ENCODE assay signal across 8 cellular contexts in the genomic region with DNA sequence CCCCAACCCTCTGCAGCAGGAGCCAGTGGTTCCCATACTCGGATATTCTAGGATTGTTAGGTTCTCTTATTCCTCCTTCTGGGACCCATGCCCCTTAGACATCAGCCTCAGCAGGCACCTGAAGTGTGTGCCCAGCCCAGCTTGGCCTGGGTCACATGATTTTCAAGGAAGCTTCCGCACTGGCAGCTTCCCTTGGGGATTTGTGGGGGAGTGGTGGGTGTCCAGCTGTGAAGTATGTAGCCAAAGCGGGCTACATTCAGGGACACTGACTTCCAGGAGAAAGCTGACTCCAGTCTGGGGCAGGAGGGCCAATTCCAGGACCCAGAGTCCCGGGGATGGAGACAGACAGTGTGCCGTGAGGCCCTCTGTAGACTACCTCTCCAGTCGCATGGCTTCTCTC. TPM values are rescaled to one million over a fixed set of nuclear protein-coding genes. Genes with fewer than 3 reads are reported as not detected.
DNase-seq lines count a peak whose midpoint lies in the region; ATAC-seq, FAIRE-seq and TF ChIP-seq lines count a peak whose summit lies in the region.

No MANE protein-coding gene starts in this region.

- peak overlapping the region; percentile 85 for H3K4me3 Mint-ChIP-seq in activated CD8-positive, alpha-beta T cell treated with anti-CD3 and anti-CD28 coated beads, Interleukin-2, amount 10 ng/mL, durations not matched to agents 7 days and 5 days

- peaks cover 60% of the 10 kb centered on the region for H3K4me1 Mint-ChIP-seq in activated CD8-positive, alpha-beta T cell treated with anti-CD3 and anti-CD28 coated beads, Interleukin-2, amount 10 ng/mL, durations not matched to agents 7 days and 5 days (ENCODE audit: low read depth)

- POLR2A ChIA-PET in A549 (lab: Yijun Ruan, JAX): interaction anchor here (0.9 to 1.0 kb wide), 2 partner anchors 9 to 33 kb away, joined by 3 to 4 read pairs; a partner anchor contains a TSS
- POLR2A ChIA-PET in activated CD8-positive, alpha-beta T cell treated with anti-CD3 and anti-CD28 coated beads, Interleukin-2, amount 10 ng/mL, durations not matched to agents 7 days and 5 days (lab: Charles Lee): interaction anchor here (0.6 to 2.2 kb wide), 7 partner anchors 13 to 330 kb away, joined by 3 to 6 read pairs (median 3); a partner anchor contains a TSS

- 38% methylated on average over 6 of the region's 6 CpGs for WGBS in A549 (ENCODE audit: missing lambda C conversion rate)

- no peak; a peak in 1 of 6 replicates for ATAC-seq in A549
- no peak for ATAC-seq in activated CD8-positive, alpha-beta T cell treated with anti-CD3 and anti-CD28 coated beads, Interleukin-2, amount 10 ng/mL, durations not matched to agents 7 days and 5 days
- no peak for ATAC-seq in HG03378 (IDR thresholded peaks at IDR 0.05; ENCODE audit: unreplicated experiment)
- no peak for ATAC-seq in HG03442 (IDR thresholded peaks at IDR 0.05; ENCODE audit: unreplicated experiment)

- peak overlapping the region; percentile 93 for H3K27ac Mint-ChIP-seq in activated CD8-positive, alpha-beta T cell treated with anti-CD3 and anti-CD28 coated beads, Interleukin-2, amount 10 ng/mL, durations not matched to agents 7 days and 5 days

- no peak for TF ChIP-seq RAD21 in A549 (conservative IDR thresholded peaks at IDR 0.05 in 1 of 2, IDR thresholded peaks at IDR 0.05 in 1 of 2)

- H3K4me2 ChIP-seq in A549: peak overlapping the region; percentile 97

- no peaks in the 10 kb centered on the region for H3K27me3 Mint-ChIP-seq in activated CD8-positive, alpha-beta T cell treated with anti-CD3 and anti-CD28 coated beads, Interleukin-2, amount 10 ng/mL, durations not matched to agents 7 days and 5 days (ENCODE audit: low read depth)

- H3K9me3 ChIP-seq in A549: no peaks in the 10 kb centered on the region

- H3K36me3 Mint-ChIP-seq in activated CD8-positive, alpha-beta T cell treated with anti-CD3 and anti-CD28 coated beads, Interleukin-2, amount 10 ng/mL, durations not matched to agents 7 days and 5 days (ENCODE audit: low read depth): peaks cover 5% of the 10 kb centered on the region

- peaks cover 57% of the 10 kb centered on the region for H3K4me1 ChIP-seq in A549

- no peak for DNase-seq in A549 (ENCODE audit: low read depth in 1 of 2, low spot score in 1 of 2)
- no peak for DNase-seq in GM18507 (ENCODE audit: extremely low spot score, insufficient read length, low read depth)
- peak; percentile 32 for DNase-seq in activated CD8-positive, alpha-beta T cell treated with anti-CD3 and anti-CD28 coated beads, Interleukin-2, amount 10 ng/mL, durations not matched to agents 7 days and 5 days
- peak; percentile 55 for DNase-seq in germinal center (ENCODE audit: low spot score)
- peak; percentile 69 for DNase-seq in pons (ENCODE audit: low spot score)
- no peak for DNase-seq in DMS79 treated with DMSO at 0.1 percent for 48 hours (lab: John Stamatoyannopoulos, UW)

- TF ChIP-seq EP300 in A549 (IDR thresholded peaks at IDR 0.05): no peak

- no peaks in the 10 kb centered on the region for H3K9me3 Mint-ChIP-seq in activated CD8-positive, alpha-beta T cell treated with anti-CD3 and anti-CD28 coated beads, Interleukin-2, amount 10 ng/mL, durations not matched to agents 7 days and 5 days (ENCODE audit: insufficient read depth)

- no peak for TF ChIP-seq CTCF in A549 (IDR thresholded peaks at IDR 0.05)

- peak overlapping the region; percentile 97 for H3K4me3 ChIP-seq in A549

- TF ChIP-seq POLR2A in A549 (IDR thresholded peaks at IDR 0.05; ENCODE audit: low read length): no peak

- no peak for FAIRE-seq in A549 (lab: Jason Lieb, UNC)
- peak; percentile 56 for FAIRE-seq in GM18507 (lab: Jason Lieb, UNC)

- CTCF ChIA-PET in A549 (lab: Yijun Ruan, JAX): interaction anchor here (0.6 to 3.5 kb wide), 5 partner anchors 9 to 51 kb away, joined by 4 to 15 read pairs (median 7); a partner anchor contains a TSS
- CTCF ChIA-PET in activated CD8-positive, alpha-beta T cell treated with anti-CD3 and anti-CD28 coated beads, Interleukin-2, amount 10 ng/mL, durations not matched to agents 7 days and 5 days (lab: Charles Lee): interaction anchor here (1.0 to 2.9 kb wide), 6 partner anchors 9 to 46 kb away, joined by 3 to 23 read pairs (median 4); a partner anchor contains a TSS

- H3K27ac ChIP-seq in A549: peak overlapping the region; percentile 85 to 98

TF ChIP-seq in A549, 52 proteins besides CTCF, POLR2A, EP300 and RAD21 (continues in another document):
- TF ChIP-seq, protein P1, sequence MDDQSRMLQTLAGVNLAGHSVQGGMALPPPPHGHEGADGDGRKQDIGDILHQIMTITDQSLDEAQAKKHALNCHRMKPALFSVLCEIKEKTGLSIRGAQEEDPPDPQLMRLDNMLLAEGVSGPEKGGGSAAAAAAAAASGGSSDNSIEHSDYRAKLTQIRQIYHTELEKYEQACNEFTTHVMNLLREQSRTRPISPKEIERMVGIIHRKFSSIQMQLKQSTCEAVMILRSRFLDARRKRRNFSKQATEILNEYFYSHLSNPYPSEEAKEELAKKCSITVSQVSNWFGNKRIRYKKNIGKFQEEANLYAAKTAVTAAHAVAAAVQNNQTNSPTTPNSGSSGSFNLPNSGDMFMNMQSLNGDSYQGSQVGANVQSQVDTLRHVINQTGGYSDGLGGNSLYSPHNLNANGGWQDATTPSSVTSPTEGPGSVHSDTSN (IDR thresholded peaks at IDR 0.05): no peak
- TF ChIP-seq HEYL (CRISPR knock-in tag; IDR thresholded peaks at IDR 0.05) (no peak), CHD2 (IDR thresholded peaks at IDR 0.05; ENCODE audit: low read length, partially characterized antibody) (no peak), RNF2 (IDR thresholded peaks at IDR 0.05; ENCODE audit: borderline replicate concordance, low read depth) (no peak), ZSCAN20 (CRISPR knock-in tag; IDR thresholded peaks at IDR 0.05) (no peak), BHLHE40 (IDR thresholded peaks at IDR 0.05; ENCODE audit: low read depth, low read length) (no peak), NPAS2 (CRISPR knock-in tag; IDR thresholded peaks at IDR 0.05; ENCODE audit: borderline replicate concordance) (no peak), RFX5 (IDR thresholded peaks at IDR 0.05) (no peak)
- TF ChIP-seq, protein P2, sequence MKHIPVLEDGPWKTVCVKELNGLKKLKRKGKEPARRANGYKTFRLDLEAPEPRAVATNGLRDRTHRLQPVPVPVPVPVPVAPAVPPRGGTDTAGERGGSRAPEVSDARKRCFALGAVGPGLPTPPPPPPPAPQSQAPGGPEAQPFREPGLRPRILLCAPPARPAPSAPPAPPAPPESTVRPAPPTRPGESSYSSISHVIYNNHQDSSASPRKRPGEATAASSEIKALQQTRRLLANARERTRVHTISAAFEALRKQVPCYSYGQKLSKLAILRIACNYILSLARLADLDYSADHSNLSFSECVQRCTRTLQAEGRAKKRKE (CRISPR knock-in tag; IDR thresholded peaks at IDR 0.05; ENCODE audit: low read depth): no peak
- TF ChIP-seq, protein P3, sequence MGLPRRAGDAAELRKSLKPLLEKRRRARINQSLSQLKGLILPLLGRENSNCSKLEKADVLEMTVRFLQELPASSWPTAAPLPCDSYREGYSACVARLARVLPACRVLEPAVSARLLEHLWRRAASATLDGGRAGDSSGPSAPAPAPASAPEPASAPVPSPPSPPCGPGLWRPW (IDR thresholded peaks at IDR 0.05): no peak
- TF ChIP-seq, protein P4, sequence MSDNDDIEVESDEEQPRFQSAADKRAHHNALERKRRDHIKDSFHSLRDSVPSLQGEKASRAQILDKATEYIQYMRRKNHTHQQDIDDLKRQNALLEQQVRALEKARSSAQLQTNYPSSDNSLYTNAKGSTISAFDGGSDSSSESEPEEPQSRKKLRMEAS (IDR thresholded peaks at IDR 0.05): no peak
- TF ChIP-seq, protein P5, sequence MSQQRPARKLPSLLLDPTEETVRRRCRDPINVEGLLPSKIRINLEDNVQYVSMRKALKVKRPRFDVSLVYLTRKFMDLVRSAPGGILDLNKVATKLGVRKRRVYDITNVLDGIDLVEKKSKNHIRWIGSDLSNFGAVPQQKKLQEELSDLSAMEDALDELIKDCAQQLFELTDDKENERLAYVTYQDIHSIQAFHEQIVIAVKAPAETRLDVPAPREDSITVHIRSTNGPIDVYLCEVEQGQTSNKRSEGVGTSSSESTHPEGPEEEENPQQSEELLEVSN (IDR thresholded peaks at IDR 0.05; ENCODE audit: borderline replicate concordance, low read depth): no peak

RNA-seq across cellular contexts. Expression of a gene that starts 1.3 kb away (rescaled TPM):
- polyA plus RNA-seq in A549 (2011; rRNA removed) (47.0 and 47.5 TPM in 2 replicates), A549 (2017; fragmentation: RNase III; extraction: RNeasy Plus Mini Kit Qiagen cat#74134 plus additional on column Dnase treatment) (33.3 to 37.3 TPM (median 37.2 TPM) in 3 replicates)
- 47.6 and 55.4 TPM in 2 replicates for polyA plus RNA-seq in A549 (2012; cell fraction: cytosol; rRNA removed)
- 145 and 151 TPM in 2 replicates for polyA plus RNA-seq in A549 (2012; cell fraction: nucleus; rRNA removed)
- polyA minus RNA-seq in A549 (2011; rRNA and poly(A)+ RNA removed): 63.4 and 69.4 TPM in 2 replicates
- total RNA-seq in activated CD8-positive, alpha-beta T cell treated with anti-CD3 and anti-CD28 coated beads, Interleukin-2, amount 10 ng/mL, durations not matched to agents 7 days and 5 days: 10 to 100 TPM; 83.6 to 87.1 TPM

RNA-seq across cellular contexts. Expression of a gene that starts 14.0 kb away (rescaled TPM):
- 27.0 and 34.1 TPM in 2 replicates for polyA plus RNA-seq in A549 (2011; rRNA removed)
- polyA plus RNA-seq in A549 (2012; cell fraction: cytosol; rRNA removed): 42.6 and 53.3 TPM in 2 replicates
- polyA plus RNA-seq in A549 (2012; cell fraction: nucleus; rRNA removed): 149 and 152 TPM in 2 replicates
- polyA plus RNA-seq in A549 (2017; fragmentation: RNase III; extraction: RNeasy Plus Mini Kit Qiagen cat#74134 plus additional on column Dnase treatment): 43.9 to 49.1 TPM (median 44.1 TPM) in 3 replicates
- 59.6 and 71.3 TPM in 2 replicates for polyA minus RNA-seq in A549 (2011; rRNA and poly(A)+ RNA removed)
- 10 to 100 TPM; 56.5 to 58.9 TPM for total RNA-seq in activated CD8-positive, alpha-beta T cell treated with anti-CD3 and anti-CD28 coated beads, Interleukin-2, amount 10 ng/mL, durations not matched to agents 7 days and 5 days

RNA-seq across cellular contexts. Expression of a gene that starts 33.3 kb away (rescaled TPM):
- polyA plus RNA-seq in A549 (2011; rRNA removed): 128 and 188 TPM in 2 replicates
- 98.0 and 113 TPM in 2 replicates for polyA plus RNA-seq in A549 (2012; cell fraction: cytosol; rRNA removed)
- polyA plus RNA-seq in A549 (2012; cell fraction: nucleus; rRNA removed): 76.9 and 103 TPM in 2 replicates
- polyA plus RNA-seq in A549 (2017; fragmentation: RNase III; extraction: RNeasy Plus Mini Kit Qiagen cat#74134 plus additional on column Dnase treatment): 123 to 155 TPM (median 129 TPM) in 3 replicates
- 65.4 and 65.9 TPM in 2 replicates for polyA minus RNA-seq in A549 (2011; rRNA and poly(A)+ RNA removed)
- 10 to 100 TPM; 94.1 to 95.3 TPM for total RNA-seq in activated CD8-positive, alpha-beta T cell treated with anti-CD3 and anti-CD28 coated beads, Interleukin-2, amount 10 ng/mL, durations not matched to agents 7 days and 5 days

RNA-seq across cellular contexts. Expression of a gene that starts 53.7 kb away (rescaled TPM):
- polyA plus RNA-seq in A549 (2011; rRNA removed) (5.6 and 7.6 TPM in 2 replicates), A549 (2017; fragmentation: RNase III; extraction: RNeasy Plus Mini Kit Qiagen cat#74134 plus additional on column Dnase treatment) (13.0 to 16.7 TPM (median 15.3 TPM) in 3 replicates)
- polyA plus RNA-seq in A549 (2012; cell fraction: cytosol; rRNA removed): 6.6 and 10.0 TPM in 2 replicates
- 11.4 and 12.5 TPM in 2 replicates for polyA plus RNA-seq in A549 (2012; cell fraction: nucleus; rRNA removed)
- polyA minus RNA-seq in A549 (2011; rRNA and poly(A)+ RNA removed): 12.1 and 15.2 TPM in 2 replicates
- total RNA-seq in activated CD8-positive, alpha-beta T cell treated with anti-CD3 and anti-CD28 coated beads, Interleukin-2, amount 10 ng/mL, durations not matched to agents 7 days and 5 days: 10 to 100 TPM; 23.2 to 25.3 TPM

Comparison
In these comparisons a context has a peak if more than half of its experiments do, and no peak if none do; other contexts are left out.
1. DNase-seq: peak in activated CD8-positive, alpha-beta T cell treated with anti-CD3 and anti-CD28 coated beads, Interleukin-2, amount 10 ng/mL, durations not matched to agents 7 days and 5 days (single experiment), germinal center (single experiment) and pons (single experiment); none in A549 (0 of 2), GM18507 (single experiment) and DMS79 treated with DMSO at 0.1 percent for 48 hours (single experiment).